ENCODE assay signal across 8 cellular contexts in genomic region chrX:132956421-132957210, GRCh38. TPM values are rescaled to one million over a fixed set of nuclear protein-coding genes. Genes with fewer than 3 reads are reported as not detected.
DNase-seq lines count a peak whose midpoint lies in the region; ATAC-seq, FAIRE-seq and TF ChIP-seq lines count a peak whose summit lies in the region.

No MANE protein-coding gene starts in this region.

- DNase-seq in NCI-H69 (lab: John Stamatoyannopoulos, UW) (peak; percentile 4), endothelial cell of umbilical vein (ENCODE audit: low read depth, low spot score) (no peak), neural progenitor cell (ENCODE audit: low spot score) (peak; percentile 39), cerebellar nuclear complex (lab: John Stamatoyannopoulos, UW) (no peak), erythroblast (lab: John Stamatoyannopoulos, UW) (no peak), ureter (ENCODE audit: low spot score) (no peak)

- no peaks in the 10 kb centered on the region for H3K9me1 ChIP-seq in endothelial cell of umbilical vein (replicated peaks; ENCODE audit: control insufficient read depth, extremely low read depth, insufficient read depth, low read length)

- dilution Hi-C loops in endothelial cell of umbilical vein (cut with MboI; ENCODE audit: extremely low pct_ligation_motif_present, low sequenced_read_pairs): no loop called here

- H4K20me1 ChIP-seq in endothelial cell of umbilical vein (replicated peaks; ENCODE audit: control insufficient read depth, extremely low read depth, insufficient read depth, low read length) (no peaks in the 10 kb centered on the region), neural progenitor cell (ENCODE audit: low read depth) (peaks cover 10% of the 10 kb centered on the region)

- H3K9me3 ChIP-seq in endothelial cell of umbilical vein (replicated peaks; ENCODE audit: control insufficient read depth, insufficient read depth, low read length) (no peaks in the 10 kb centered on the region), neural progenitor cell (ENCODE audit: low read depth) (no peaks in the 10 kb centered on the region)

- H3K9ac ChIP-seq in endothelial cell of umbilical vein (replicated peaks; ENCODE audit: extremely low read depth, insufficient read depth, low read length): no peak overlapping the region
- no peak overlapping the region for H3K9ac ChIP-seq in neural progenitor cell

- H3K79me2 ChIP-seq in endothelial cell of umbilical vein (ENCODE audit: control insufficient read depth, insufficient read depth, low read length): no peaks in the 10 kb centered on the region
- H3K79me2 ChIP-seq in neural progenitor cell (ENCODE audit: low read depth): peaks cover 10% of the 10 kb centered on the region

- peak overlapping the region; percentile 87 for H3K4me3 Mint-ChIP-seq in neural progenitor cell

- no peaks in the 10 kb centered on the region for H3K9me3 Mint-ChIP-seq in neural progenitor cell

- CTCF ChIA-PET in endothelial cell of umbilical vein (lab: Charles Lee): no interaction called here

- TF ChIP-seq CTCF in C4-2B (conservative IDR thresholded peaks at IDR 0.05): no peak
- TF ChIP-seq CTCF in endothelial cell of umbilical vein (IDR thresholded peaks at IDR 0.05; ENCODE audit: extremely low read depth in 1 of 2, insufficient read depth in 1 of 2, low read depth in 1 of 2, low read length in 2 of 2): no peak
- no peak for TF ChIP-seq CTCF in neural progenitor cell (IDR thresholded peaks at IDR 0.05)

- ATAC-seq in GM18519 (IDR thresholded peaks at IDR 0.05; ENCODE audit: low FRiP score, unreplicated experiment): no peak

- intact Hi-C loops in endothelial cell of umbilical vein (cut with micrococcal nuclease): loop anchor here (1.0 kb wide), 1 partner anchor 216 kb away; no protein-coding TSS in a partner anchor

- H3K27me3 ChIP-seq in endothelial cell of umbilical vein (ENCODE audit: control insufficient read depth in 2 of 2, insufficient read depth in 2 of 2, low read length in 2 of 2) (peaks cover 26 to 28% of the 10 kb centered on the region in 2 experiments), neural progenitor cell (peaks cover 48% of the 10 kb centered on the region)

- H3K4me2 ChIP-seq in endothelial cell of umbilical vein (ENCODE audit: insufficient read depth, low read length) (peak overlapping the region; percentile 47), neural progenitor cell (peak overlapping the region; percentile 91)

- TF ChIP-seq POLR2A in endothelial cell of umbilical vein (IDR thresholded peaks at IDR 0.05; ENCODE audit: low read depth, low read length) (no peak), erythroblast (IDR thresholded peaks at IDR 0.05; ENCODE audit: low read length) (no peak)

- peak; percentile 59 for FAIRE-seq in endothelial cell of umbilical vein (lab: Jason Lieb, UNC)

- H3K36me3 ChIP-seq in endothelial cell of umbilical vein (ENCODE audit: control insufficient read depth in 2 of 2, extremely low read depth in 1 of 2, insufficient read depth in 2 of 2, low read length in 2 of 2) (no peaks in the 10 kb centered on the region), neural progenitor cell (no peaks in the 10 kb centered on the region)

- POLR2A ChIA-PET in endothelial cell of umbilical vein (lab: Charles Lee): no interaction called here

- no TSS peak for BruUV-seq in endothelial cell of umbilical vein (replicated peaks; lab: Mats Ljungman, UMichigan)

- peaks cover 9% of the 10 kb centered on the region for H3K4me1 ChIP-seq in endothelial cell of umbilical vein (ENCODE audit: control insufficient read depth, extremely low read depth, insufficient read depth, low read length)
- peaks cover 21% of the 10 kb centered on the region for H3K4me1 ChIP-seq in neural progenitor cell

- H3K27ac ChIP-seq in C4-2B (peak overlapping the region; percentile 28; the same call in 1 of the 2 replicates), endothelial cell of umbilical vein (ENCODE audit: insufficient read depth, low read depth, low read length) (no peak overlapping the region), neural progenitor cell (no peak overlapping the region)

- H3K27me3 Mint-ChIP-seq in neural progenitor cell (ENCODE audit: insufficient read depth, low read depth): peaks cover 21% of the 10 kb centered on the region

- peaks cover 35% of the 10 kb centered on the region for H3K4me1 Mint-ChIP-seq in neural progenitor cell

- peak overlapping the region; percentile 51 for H2AFZ ChIP-seq in endothelial cell of umbilical vein (ENCODE audit: low read depth, low read length)
- peak overlapping the region; percentile 46 for H2AFZ ChIP-seq in neural progenitor cell (replicated peaks)

- no peak overlapping the region for H3K27ac Mint-ChIP-seq in neural progenitor cell

- no peaks in the 10 kb centered on the region for H3F3A ChIP-seq in neural progenitor cell (ENCODE audit: low read depth)

- H3K36me3 Mint-ChIP-seq in neural progenitor cell: peaks cover 6% of the 10 kb centered on the region

- peak overlapping the region in 1 of 3 experiments; percentile 43 for H3K4me3 ChIP-seq in endothelial cell of umbilical vein (replicated peaks in 1 of 3; ENCODE audit: insufficient read depth in 1 of 3, low read depth in 1 of 3, low read length in 3 of 3)
- H3K4me3 ChIP-seq in neural progenitor cell: peak overlapping the region; percentile 63

TF ChIP-seq in endothelial cell of umbilical vein, 7 proteins besides CTCF, POLR2A, EP300 and RAD21:
- TF ChIP-seq JUN (IDR thresholded peaks at IDR 0.05; ENCODE audit: borderline replicate concordance, insufficient read depth, insufficient read length, low read depth) (no peak), MYC (IDR thresholded peaks at IDR 0.05; ENCODE audit: low read depth, low read length) (no peak), EZH2 (IDR thresholded peaks at IDR 0.05; ENCODE audit: borderline replicate concordance, low read depth, low read length, severe bottlenecking) (peak; percentile 35), GATA2 (IDR thresholded peaks at IDR 0.05; ENCODE audit: insufficient read depth, insufficient read length, low read depth, low read length) (no peak), MAX (IDR thresholded peaks at IDR 0.05; ENCODE audit: insufficient read depth, insufficient read length) (no peak)

RNA-seq across cellular contexts. Expression of gene HS6ST2, which starts 1.8 kb away (rescaled TPM):
- 0.49 and 0.55 TPM in 2 replicates for total RNA-seq in endothelial cell of umbilical vein
- 0.84 and 1.1 TPM in 2 replicates for polyA plus RNA-seq in endothelial cell of umbilical vein
- polyA plus RNA-seq in endothelial cell of umbilical vein (2011; cell fraction: cytosol; rRNA removed): 0.39 and 0.59 TPM in 2 replicates
- 0.38 and 0.70 TPM in 2 replicates for polyA plus RNA-seq in endothelial cell of umbilical vein (2011; cell fraction: nucleus; rRNA removed)
- 0.29 and 0.44 TPM in 2 replicates for polyA plus RNA-seq in endothelial cell of umbilical vein (2012)
- polyA minus RNA-seq in endothelial cell of umbilical vein: 2.3 and 2.7 TPM in 2 replicates
- polyA minus RNA-seq in endothelial cell of umbilical vein (2011; cell fraction: cytosol; rRNA and poly(A)+ RNA removed): 34.6 TPM
- 0.38 and 1.3 TPM in 2 replicates for polyA minus RNA-seq in endothelial cell of umbilical vein (2011; cell fraction: nucleus; rRNA and poly(A)+ RNA removed)
- total RNA-seq in neural progenitor cell (ENCODE audit: low replicate concordance): 36.8 and 43.2 TPM in 2 replicates
- total RNA-seq in ureter: 6.8 TPM

Comparison
In these comparisons a context has a peak if more than half of its experiments do, and no peak if none do; other contexts are left out.
1. DNase-seq: peak in NCI-H69 (single experiment) and neural progenitor cell (single experiment); none in endothelial cell of umbilical vein (single experiment), cerebellar nuclear complex (0 of 2), erythroblast (0 of 2) and ureter (single experiment).